In genomic region chr7:28036748-28037147, GRCh38 we compare ENCODE assay signal across 9 cellular contexts.
DNase-seq lines count a peak whose midpoint lies in the region; ATAC-seq lines count a peak whose summit lies in the region.
"Had no signal": no experiment of that assay in that cellular context is flagged by ENCODE, and none has a peak within 500 bp of the region (broad histone marks: within the 10 kb centered on the region; RNA-seq: fewer than 3 reads in every experiment).

No MANE protein-coding gene starts in this region.

- H3K9me3 ChIP-seq in skeletal muscle satellite cell (replicated peaks; ENCODE audit: low read length): no peaks in the 10 kb centered on the region

- peak overlapping the region; percentile 47 for H3K4me3 ChIP-seq in skeletal muscle satellite cell (ENCODE audit: low read length)

- peak overlapping the region; percentile 80 for H3K4me2 ChIP-seq in skeletal muscle satellite cell (ENCODE audit: low read length)

- H3K9ac ChIP-seq in skeletal muscle satellite cell (ENCODE audit: low read depth, low read length): peak overlapping the region; percentile 73

- ATAC-seq in GM21360 (IDR thresholded peaks at IDR 0.05; ENCODE audit: unreplicated experiment): peak; percentile 10
- peak; percentile 4 for ATAC-seq in HG03196 (IDR thresholded peaks at IDR 0.05; ENCODE audit: unreplicated experiment)
- ATAC-seq in GM19397 (IDR thresholded peaks at IDR 0.05; ENCODE audit: unreplicated experiment): no peak

- H3K27ac ChIP-seq in caudate nucleus (ENCODE audit: low read depth, low read length) (peak overlapping the region; percentile 52), substantia nigra (ENCODE audit: low read depth, low read length, poor library complexity, severe bottlenecking) (no peak overlapping the region)

- H3K4me1 ChIP-seq in skeletal muscle satellite cell (ENCODE audit: control insufficient read depth, insufficient read depth, low read length): peaks cover 64% of the 10 kb centered on the region

- H3K36me3 ChIP-seq in skeletal muscle satellite cell (ENCODE audit: insufficient read depth, low read length): no peaks in the 10 kb centered on the region

- no peaks in the 10 kb centered on the region for H3K27me3 ChIP-seq in skeletal muscle satellite cell (ENCODE audit: control insufficient read depth, insufficient read depth, low read length)

- DNase-seq in caudate nucleus (lab: John Stamatoyannopoulos, UW): peak in 1 of 61 donors; percentile 6
- no peak for DNase-seq in substantia nigra (lab: John Stamatoyannopoulos, UW)
- DNase-seq in NCI-H128 (lab: John Stamatoyannopoulos, UW; ENCODE audit: unreplicated experiment): no peak
- no peak for DNase-seq in NCI-H446 treated with DMSO at 0.1 percent for 48 hours (lab: John Stamatoyannopoulos, UW)
- DNase-seq: activated naive CD4-positive, alpha-beta T cell treated with anti-CD3 and anti-CD28 coated beads, Interleukin-2, amount 10 ng/mL, durations not matched to agents 7 days and 5 days had no signal
